In the genomic region with DNA sequence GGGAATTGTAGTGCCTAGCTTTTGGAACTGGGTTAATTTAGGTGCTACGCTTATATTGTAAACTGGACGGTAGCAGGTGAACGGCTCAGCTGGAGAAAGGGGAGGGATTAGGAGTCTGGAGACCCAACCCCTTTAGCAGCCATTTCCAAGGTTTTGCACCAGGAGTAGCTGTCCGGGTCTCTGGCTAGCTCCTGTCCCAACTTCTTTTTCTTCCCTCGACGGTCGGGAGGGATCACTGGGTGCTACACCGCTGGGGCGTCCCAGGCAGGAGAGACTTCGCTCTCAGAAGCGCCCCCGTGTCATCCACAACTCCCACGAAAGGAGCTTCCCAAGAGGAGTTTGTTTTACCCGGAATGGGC, we compare ENCODE assay signal across 8 cellular contexts. TPM values are rescaled to one million over a fixed set of nuclear protein-coding genes. Genes with fewer than 3 reads are reported as not detected.
DNase-seq lines count a peak whose midpoint lies in the region; ATAC-seq and TF ChIP-seq lines count a peak whose summit lies in the region.

No MANE protein-coding gene starts in this region.

- peaks cover 3% of the 10 kb centered on the region for H3K4me1 Mint-ChIP-seq in T-helper 2 cell treated with Interferon-gamma antibody and Interleukin-4, amounts not matched to agents 5 μg/mL and 100 μg/mL, for 36 hours (ENCODE audit: low read depth)

- no peak overlapping the region for H3K27ac Mint-ChIP-seq in T-helper 2 cell treated with Interferon-gamma antibody and Interleukin-4, amounts not matched to agents 5 μg/mL and 100 μg/mL, for 36 hours

- H3K27ac ChIP-seq in upper lobe of left lung, result no peak overlapping the region

- H3K36me3 Mint-ChIP-seq in T-helper 2 cell treated with Interferon-gamma antibody and Interleukin-4, amounts not matched to agents 5 μg/mL and 100 μg/mL, for 36 hours (ENCODE audit: low read depth), result no peaks in the 10 kb centered on the region

- TF ChIP-seq EP300 in upper lobe of left lung (IDR thresholded peaks at IDR 0.05), result no peak

- peaks cover 0 to 35% (median 16%) of the 10 kb centered on the region in 4 donors for H3K27me3 ChIP-seq in upper lobe of left lung

- no peak for DNase-seq in T-helper 2 cell treated with Interferon-gamma antibody and Interleukin-4, amounts not matched to agents 5 μg/mL and 100 μg/mL, for 36 hours (ENCODE audit: low spot score)
- no peak for DNase-seq in T-helper 2 cell
- DNase-seq in SK-N-DZ (ENCODE audit: low spot score), result peak; percentile 69
- peak; percentile 83 for DNase-seq in iPS-NIHi7 (ENCODE audit: extremely low spot score)
- DNase-seq in upper lobe of left lung, result peak in 1 of 2 donors; percentile 3
- DNase-seq in NCI-H2107 (lab: John Stamatoyannopoulos, UW), result no peak
- no peak for DNase-seq in HuH-7 (ENCODE audit: low spot score)

- WGBS in upper lobe of left lung, 2 donors, result 1 to 5% methylated on average over 14 of the region's 14 CpGs

- no peak for ATAC-seq in upper lobe of left lung (ENCODE audit: low FRiP score in 2 of 2)
- no peak for ATAC-seq in HG02970 (IDR thresholded peaks at IDR 0.05; ENCODE audit: low FRiP score, unreplicated experiment)

- H3K4me3 ChIP-seq in upper lobe of left lung, result peak overlapping the region in 3 of 4 donors; percentile 22 to 45 (median 35)

- H3K36me3 ChIP-seq in upper lobe of left lung, result no peaks in the 10 kb centered on the region

- H3K4me3 Mint-ChIP-seq in T-helper 2 cell treated with Interferon-gamma antibody and Interleukin-4, amounts not matched to agents 5 μg/mL and 100 μg/mL, for 36 hours, result peak overlapping the region; percentile 15

- no peaks in the 10 kb centered on the region for H3K9me3 Mint-ChIP-seq in T-helper 2 cell treated with Interferon-gamma antibody and Interleukin-4, amounts not matched to agents 5 μg/mL and 100 μg/mL, for 36 hours

- H3K4me1 ChIP-seq in upper lobe of left lung, result peaks cover 12 to 37% (median 21%) of the 10 kb centered on the region in 4 donors

- H3K27me3 Mint-ChIP-seq in T-helper 2 cell treated with Interferon-gamma antibody and Interleukin-4, amounts not matched to agents 5 μg/mL and 100 μg/mL, for 36 hours (ENCODE audit: low read depth), result peaks cover 44% of the 10 kb centered on the region

- no peak for TF ChIP-seq POLR2A in upper lobe of left lung (IDR thresholded peaks at IDR 0.05)

- no peak for TF ChIP-seq CTCF in upper lobe of left lung (IDR thresholded peaks at IDR 0.05)

- H3K9me3 ChIP-seq in upper lobe of left lung, result no peaks in the 10 kb centered on the region

RNA-seq across cellular contexts. Expression of a gene that starts 0.7 kb away (rescaled TPM):
- polyA plus RNA-seq in SK-N-DZ (2014; cell fraction: cytosol; rRNA removed), result 2.0 and 2.7 TPM in 2 replicates
- 4.8 and 4.9 TPM in 2 replicates for polyA plus RNA-seq in SK-N-DZ (2014; cell fraction: nucleus; rRNA removed)
- total RNA-seq in upper lobe of left lung, result not detected

Comparison
In these comparisons a context has a peak if more than half of its experiments do, and no peak if none do; other contexts are left out.
1. DNase-seq: peak in SK-N-DZ (single experiment) and iPS-NIHi7 (single experiment); none in T-helper 2 cell treated with Interferon-gamma antibody and Interleukin-4, amounts not matched to agents 5 μg/mL and 100 μg/mL, for 36 hours (single experiment), T-helper 2 cell (0 of 5), NCI-H2107 (single experiment) and HuH-7 (single experiment).